ENCODE assay signal across 1 cellular context in genomic region chr1:64917907-64918306, GRCh38.
TF ChIP-seq lines count a peak whose summit lies in the region.

No MANE protein-coding gene starts in this region.

TF ChIP-seq in IMR-90, 13 proteins besides CTCF, POLR2A, EP300 and RAD21 (continued from another document):
- TF ChIP-seq USF2 (IDR thresholded peaks at IDR 0.05; ENCODE audit: low read depth, low read length) = no peak
- TF ChIP-seq NFE2L2 (IDR thresholded peaks at IDR 0.05; ENCODE audit: low read depth, low read length) = no peak
- no peak for TF ChIP-seq CEBPB (IDR thresholded peaks at IDR 0.05; ENCODE audit: low read depth, low read length)
- no peak for TF ChIP-seq FOS (IDR thresholded peaks at IDR 0.05; ENCODE audit: low read depth, low read length)
- TF ChIP-seq CHD1 (IDR thresholded peaks at IDR 0.05; ENCODE audit: low read depth, low read length) = no peak
- no peak for TF ChIP-seq RCOR1 (IDR thresholded peaks at IDR 0.05; ENCODE audit: insufficient replicate concordance, low read length)
TF ChIP-seq in IMR-90: peak in this region for 0.
